Comparison of ENCODE assay signal across 8 cellular contexts in genomic region chr3:49007068-49007770, GRCh38. TPM values are rescaled to one million over a fixed set of nuclear protein-coding genes. Genes with fewer than 3 reads are reported as not detected.
DNase-seq lines count a peak whose midpoint lies in the region; ATAC-seq, FAIRE-seq and TF ChIP-seq lines count a peak whose summit lies in the region.

TSS of gene WDR6 (plus strand) at chr3:49007391. CDS start at chr3:49007432, 41 bp downstream.

- H3K79me1 ChIP-seq in H9 (ENCODE audit: insufficient read depth, low read depth, low read length, poor library complexity, severe bottlenecking): no peaks in the 10 kb centered on the region

- H3K9me3 ChIP-seq in H9 (ENCODE audit: control insufficient read depth, low read depth, low read length): no peaks in the 10 kb centered on the region

- ATAC-seq in stimulated activated naive CD8-positive, alpha-beta T cell treated with anti-CD3 and anti-CD28 coated beads, Interleukin-15, amount 100 ng/mL, for 72 hours: peak; percentile 93

- H3K4me1 Mint-ChIP-seq in H9 (peaks cover 12 to 13% of the 10 kb centered on the region in 2 experiments), nephron progenitor cell (peaks cover 23% of the 10 kb centered on the region)
- peaks cover 37% of the 10 kb centered on the region for H3K4me1 Mint-ChIP-seq in stimulated activated naive CD8-positive, alpha-beta T cell treated with anti-CD3 and anti-CD28 coated beads, Interleukin-15, amount 100 ng/mL, for 72 hours

- H4K5ac ChIP-seq in H9 (ENCODE audit: insufficient read length, low read depth, low read length): peak within 1 kb of the TSS; percentile 66

- no peaks in the 10 kb centered on the region; the same call in 1 of the 2 replicates for H3K27me3 Mint-ChIP-seq in H9 (ENCODE audit: low read depth)
- peaks cover 3% of the 10 kb centered on the region for H3K27me3 Mint-ChIP-seq in nephron progenitor cell (ENCODE audit: low read depth, poor library complexity)
- no peaks in the 10 kb centered on the region for H3K27me3 Mint-ChIP-seq in stimulated activated naive CD8-positive, alpha-beta T cell treated with anti-CD3 and anti-CD28 coated beads, Interleukin-15, amount 100 ng/mL, for 72 hours

- FAIRE-seq in G401.6 (lab: Jason Lieb, UNC): peak; percentile 97

- TF ChIP-seq CTCF in H9 (conservative IDR thresholded peaks at IDR 0.05): peak; percentile 51
- peak; percentile 15 for TF ChIP-seq CTCF in nephron progenitor cell (IDR thresholded peaks at IDR 0.05)

- H3K23ac ChIP-seq in H9 (ENCODE audit: insufficient read length, low read depth, low read length): no peak within 1 kb of the TSS

- peaks cover 8 to 31% (median 26%) of the 10 kb centered on the region in 3 experiments for H3K36me3 Mint-ChIP-seq in H9 (ENCODE audit: insufficient read depth in 1 of 3, low read depth in 3 of 3)
- peaks cover 21% of the 10 kb centered on the region for H3K36me3 Mint-ChIP-seq in nephron progenitor cell (ENCODE audit: low read depth)

- peak within 1 kb of the TSS; percentile 10 for H2BK120ac ChIP-seq in H9 (ENCODE audit: low read depth, low read length, poor library complexity, severe bottlenecking)

- peak within 1 kb of the TSS; percentile 87 for H3K9ac ChIP-seq in H9 (ENCODE audit: extremely low read depth, insufficient read length, low read length)

- H3K9me3 Mint-ChIP-seq in H9 (no peaks in the 10 kb centered on the region; a peak in 1 of 5 replicates), nephron progenitor cell (no peaks in the 10 kb centered on the region)
- H3K9me3 Mint-ChIP-seq in stimulated activated naive CD8-positive, alpha-beta T cell treated with anti-CD3 and anti-CD28 coated beads, Interleukin-15, amount 100 ng/mL, for 72 hours: no peaks in the 10 kb centered on the region

- peaks cover 10% of the 10 kb centered on the region; the same call in 1 of the 2 replicates for H3K79me2 ChIP-seq in H9 (ENCODE audit: insufficient read depth, low read length)

- no peak within 1 kb of the TSS for H2AK5ac ChIP-seq in H9 (ENCODE audit: insufficient read length, low read length)

- H3K4ac ChIP-seq in H9 (ENCODE audit: low read depth, low read length): no peak within 1 kb of the TSS; the same call in 1 of the 2 replicates

- no peak within 1 kb of the TSS for H2AFZ ChIP-seq in H9 (ENCODE audit: low read length)

- peak within 1 kb of the TSS; percentile 94 for H3K14ac ChIP-seq in H9 (ENCODE audit: insufficient read depth, low read length)

- H3K27ac Mint-ChIP-seq in H9 (peak within 1 kb of the TSS; percentile 99 to 100 (median 100)), nephron progenitor cell (peak within 1 kb of the TSS; percentile 99)
- peak within 1 kb of the TSS; percentile 99 to 100 for H3K27ac Mint-ChIP-seq in stimulated activated naive CD8-positive, alpha-beta T cell treated with anti-CD3 and anti-CD28 coated beads, Interleukin-15, amount 100 ng/mL, for 72 hours

- peak within 1 kb of the TSS; percentile 6 for H3K27ac ChIP-seq in H9 (ENCODE audit: insufficient read length, low read depth, low read length)

- no peaks in the 10 kb centered on the region for H4K20me1 ChIP-seq in H9 (ENCODE audit: control insufficient read depth, insufficient read depth, insufficient read length)

- H3K27me3 ChIP-seq in H9 (ENCODE audit: insufficient read depth, low read length): no peaks in the 10 kb centered on the region

- H2BK20ac ChIP-seq in H9 (ENCODE audit: low read depth, low read length, poor library complexity, severe bottlenecking): no peak within 1 kb of the TSS

- H3K4me3 Mint-ChIP-seq in H9: peak within 1 kb of the TSS; percentile 99 to 100
- peak within 1 kb of the TSS; percentile 98 for H3K4me3 Mint-ChIP-seq in nephron progenitor cell
- peak within 1 kb of the TSS; percentile 94 to 99 for H3K4me3 Mint-ChIP-seq in stimulated activated naive CD8-positive, alpha-beta T cell treated with anti-CD3 and anti-CD28 coated beads, Interleukin-15, amount 100 ng/mL, for 72 hours

- H2BK5ac ChIP-seq in H9 (ENCODE audit: insufficient read length, low read length): no peak within 1 kb of the TSS

- H3K23me2 ChIP-seq in H9 (ENCODE audit: insufficient read length, low read depth, low read length, poor library complexity, severe bottlenecking): peaks cover 13% of the 10 kb centered on the region

- no peak within 1 kb of the TSS for H4K91ac ChIP-seq in H9 (ENCODE audit: insufficient read length, low read depth, low read length)

- H2BK12ac ChIP-seq in H9 (ENCODE audit: insufficient read length, low read depth, low read length): no peak within 1 kb of the TSS

- no peak within 1 kb of the TSS for H2BK15ac ChIP-seq in H9 (ENCODE audit: low read depth, low read length)

- peak within 1 kb of the TSS; percentile 78 for H3K4me2 ChIP-seq in H9 (ENCODE audit: insufficient read depth, insufficient read length, low read length)

- WGBS in H9 (ENCODE audit: extremely low coverage, insufficient read length, low lambda C conversion rate): no CpG with 5 or more reads among the region's 65 CpGs

- no peak within 1 kb of the TSS for H4K8ac ChIP-seq in H9 (replicated peaks; ENCODE audit: insufficient read length, low read depth, low read length)

- H3T11ph ChIP-seq in H9 (ENCODE audit: low read length): no peak within 1 kb of the TSS

- H3K18ac ChIP-seq in H9 (ENCODE audit: insufficient read length, low read depth, low read length): peak within 1 kb of the TSS; percentile 97

- DNase-seq in H9: peak; percentile 99
- DNase-seq in M059J (ENCODE audit: low read depth): peak; percentile 95
- DNase-seq in SHP77 (lab: John Stamatoyannopoulos, UW): peak; percentile 96 to 97
- peak; percentile 99 for DNase-seq in activated effector memory CD4-positive, alpha-beta T cell treated with anti-CD3 and anti-CD28 coated beads, Interleukin-2, amount 50 U/mL, for 16 hours
- peak; percentile 96 for DNase-seq in fibroblast of the conjunctiva (ENCODE audit: low read depth)
- peak; percentile 94 for DNase-seq in nephron progenitor cell
- peak; percentile 98 to 99 for DNase-seq in stimulated activated naive CD8-positive, alpha-beta T cell treated with anti-CD3 and anti-CD28 coated beads, Interleukin-15, amount 100 ng/mL, for 72 hours

- H3K4me1 ChIP-seq in H9 (ENCODE audit: insufficient read depth, low read length): no peaks in the 10 kb centered on the region; the same call in 1 of the 2 replicates

- no peak within 1 kb of the TSS for H3K56ac ChIP-seq in H9 (ENCODE audit: insufficient read length, low read depth, low read length)

RNA-seq across cellular contexts. Expression of gene WDR6, which starts in this region (rescaled TPM):
- 282 and 298 TPM in 2 replicates for total RNA-seq in H9 (2021)
- total RNA-seq in M059J (2014; rRNA removed; shearing (Covaris generic)): 27.0 and 39.0 TPM in 2 replicates

Comparison
In these comparisons a context has a peak if more than half of its experiments do, and no peak if none do; other contexts are left out.
1. Peak in every context shown above with its lines: DNase-seq, ATAC-seq and H3K27ac ChIP-seq.